8 cellular contexts compared by ENCODE assay signal in genomic region chr22:30634477-30635233, GRCh38. TPM values are rescaled to one million over a fixed set of nuclear protein-coding genes. Genes with fewer than 3 reads are reported as not detected.
A peak's percentile ranks its signal among the peaks of the same experiment; 100 is the strongest.
DNase-seq lines count a peak whose midpoint lies in the region; ATAC-seq and TF ChIP-seq lines count a peak whose summit lies in the region.

No MANE protein-coding gene starts in this region.

- peak overlapping the region; percentile 96 for H3K27ac Mint-ChIP-seq in activated CD8-positive, alpha-beta memory T cell treated with anti-CD3 and anti-CD28 coated beads, Interleukin-2, amount 10 ng/mL, durations not matched to agents 7 days and 5 days
- H3K27ac Mint-ChIP-seq in endodermal cell: no peak overlapping the region

- CTCF ChIA-PET in activated CD8-positive, alpha-beta memory T cell treated with anti-CD3 and anti-CD28 coated beads, Interleukin-2, amount 10 ng/mL, durations not matched to agents 7 days and 5 days (lab: Charles Lee): interaction anchor here (0.6 to 7.8 kb wide), 51 partner anchors 8 to 638 kb away, joined by 3 to 186 read pairs (median 4); partner anchors contain the start of genes DUSP18, OSBP2, PES1 and RNF215

- peak overlapping the region; percentile 72 for H3K4me3 Mint-ChIP-seq in activated CD8-positive, alpha-beta memory T cell treated with anti-CD3 and anti-CD28 coated beads, Interleukin-2, amount 10 ng/mL, durations not matched to agents 7 days and 5 days
- peak overlapping the region; percentile 60 for H3K4me3 Mint-ChIP-seq in endodermal cell

- H3K4me1 Mint-ChIP-seq in activated CD8-positive, alpha-beta memory T cell treated with anti-CD3 and anti-CD28 coated beads, Interleukin-2, amount 10 ng/mL, durations not matched to agents 7 days and 5 days: peaks cover 18% of the 10 kb centered on the region
- peaks cover 10% of the 10 kb centered on the region for H3K4me1 Mint-ChIP-seq in endodermal cell

- H3K27me3 ChIP-seq in endodermal cell (ENCODE audit: control insufficient read depth, insufficient read depth, low read length, poor library complexity, severe bottlenecking): no peaks in the 10 kb centered on the region

- TF ChIP-seq CTCF in endodermal cell (conservative IDR thresholded peaks at IDR 0.05): peak; percentile 94

- WGBS in endodermal cell (ENCODE audit: insufficient coverage in 1 of 2, insufficient read length in 1 of 2), 2 experiments: 25 to 26% methylated on average over 16 to 29 of the region's 29 CpGs
- WGBS in mesodermal cell (ENCODE audit: insufficient coverage in 2 of 2), 2 experiments: 15 to 19% methylated on average over 28 to 29 of the region's 29 CpGs

- H3K9me3 ChIP-seq in endodermal cell (ENCODE audit: control insufficient read depth, low read length) (no peaks in the 10 kb centered on the region), mesodermal cell (ENCODE audit: control insufficient read depth, low read length) (no peaks in the 10 kb centered on the region)

- no peaks in the 10 kb centered on the region for H3K27me3 Mint-ChIP-seq in activated CD8-positive, alpha-beta memory T cell treated with anti-CD3 and anti-CD28 coated beads, Interleukin-2, amount 10 ng/mL, durations not matched to agents 7 days and 5 days
- peaks cover 6% of the 10 kb centered on the region for H3K27me3 Mint-ChIP-seq in endodermal cell (ENCODE audit: insufficient read depth)

- ATAC-seq in GM19463 (IDR thresholded peaks at IDR 0.05; ENCODE audit: unreplicated experiment): peak; percentile 61
- ATAC-seq in activated CD8-positive, alpha-beta memory T cell treated with anti-CD3 and anti-CD28 coated beads, Interleukin-2, amount 10 ng/mL, durations not matched to agents 7 days and 5 days: peak; percentile 67

- DNase-seq in COLO668 (lab: John Stamatoyannopoulos, UW; ENCODE audit: unreplicated experiment) (peak; percentile 77), HS-5 (ENCODE audit: low read depth) (peak; percentile 72), NOMO-1 treated with DMSO at 0.1 percent for 48 hours (lab: John Stamatoyannopoulos, UW; ENCODE audit: unreplicated experiment) (peak; percentile 78), endodermal cell (peak; percentile 95)
- DNase-seq in activated CD8-positive, alpha-beta memory T cell treated with anti-CD3 and anti-CD28 coated beads, Interleukin-2, amount 10 ng/mL, durations not matched to agents 7 days and 5 days: peak; percentile 93
- DNase-seq in stimulated activated CD8-positive, alpha-beta memory T cell treated with anti-CD3 and anti-CD28 coated beads, Interleukin-15, amount 100 ng/mL, for 1 hour (ENCODE audit: low read depth): peak; percentile 85

- H3K36me3 ChIP-seq in endodermal cell (ENCODE audit: control insufficient read depth, insufficient read depth, low read length) (no peaks in the 10 kb centered on the region), mesodermal cell (ENCODE audit: control insufficient read depth, insufficient read depth, low read length) (no peaks in the 10 kb centered on the region)

- H3K36me3 Mint-ChIP-seq in activated CD8-positive, alpha-beta memory T cell treated with anti-CD3 and anti-CD28 coated beads, Interleukin-2, amount 10 ng/mL, durations not matched to agents 7 days and 5 days: peaks cover 10% of the 10 kb centered on the region
- peaks cover 16% of the 10 kb centered on the region for H3K36me3 Mint-ChIP-seq in endodermal cell (ENCODE audit: low read depth)

- H3K27ac ChIP-seq in endodermal cell (ENCODE audit: low read depth, low read length): peak overlapping the region; percentile 15
- H3K27ac ChIP-seq in mesodermal cell (ENCODE audit: low read depth, low read length, severe bottlenecking): peak overlapping the region; percentile 64

- no peak overlapping the region for H3K9ac ChIP-seq in endodermal cell (ENCODE audit: extremely low read depth, low read length, poor library complexity, severe bottlenecking)

- no peaks in the 10 kb centered on the region for H3K9me3 Mint-ChIP-seq in activated CD8-positive, alpha-beta memory T cell treated with anti-CD3 and anti-CD28 coated beads, Interleukin-2, amount 10 ng/mL, durations not matched to agents 7 days and 5 days (ENCODE audit: low read depth)
- peaks cover 32% of the 10 kb centered on the region for H3K9me3 Mint-ChIP-seq in endodermal cell

- H3K4me1 ChIP-seq in endodermal cell (ENCODE audit: control insufficient read depth, insufficient read depth, low read length) (no peaks in the 10 kb centered on the region), mesodermal cell (ENCODE audit: control insufficient read depth, insufficient read depth, low read length, poor library complexity, severe bottlenecking) (peaks cover 11% of the 10 kb centered on the region)

- peak overlapping the region; percentile 40 for H3K4me3 ChIP-seq in endodermal cell (ENCODE audit: low read length)
- peak overlapping the region; percentile 49 for H3K4me3 ChIP-seq in mesodermal cell (ENCODE audit: extremely low read depth, insufficient read depth, low read length, poor library complexity, severe bottlenecking)

RNA-seq across cellular contexts. Expression of gene SLC35E4, which starts 0.9 kb away (rescaled TPM):
- 1 to 10 TPM; 3.8 to 5.0 TPM for total RNA-seq in activated CD8-positive, alpha-beta memory T cell treated with anti-CD3 and anti-CD28 coated beads, Interleukin-2, amount 10 ng/mL, durations not matched to agents 7 days and 5 days
- total RNA-seq in endodermal cell: 1 to 10 TPM; 2.3 to 3.9 TPM
- polyA plus RNA-seq in endodermal cell (2013, experiment 1 of 2): 2.4 TPM
- polyA plus RNA-seq in endodermal cell (2013, experiment 2 of 2): 2.1 TPM
- 2.2 TPM for polyA plus RNA-seq in mesodermal cell (2013, experiment 1 of 2)
- polyA plus RNA-seq in mesodermal cell (2013, experiment 2 of 2): 1.8 TPM

RNA-seq across cellular contexts. Expression of gene TCN2, which starts 27.7 kb away (rescaled TPM):
- total RNA-seq in activated CD8-positive, alpha-beta memory T cell treated with anti-CD3 and anti-CD28 coated beads, Interleukin-2, amount 10 ng/mL, durations not matched to agents 7 days and 5 days: under 1 TPM; 0.19 to 0.41 TPM
- 10 to 100 TPM; 71.8 to 73.6 TPM for total RNA-seq in endodermal cell
- 42.4 TPM for polyA plus RNA-seq in endodermal cell (2013, experiment 1 of 2)
- 38.7 TPM for polyA plus RNA-seq in endodermal cell (2013, experiment 2 of 2)
- 8.6 TPM for polyA plus RNA-seq in mesodermal cell (2013, experiment 1 of 2)
- 6.2 TPM for polyA plus RNA-seq in mesodermal cell (2013, experiment 2 of 2)

RNA-seq across cellular contexts. Expression of gene DUSP18, which starts 33.0 kb away (rescaled TPM):
- 10 to 100 TPM in 1 of 2 experiments, 1 to 10 TPM in 1; 9.2 to 11.6 TPM for total RNA-seq in activated CD8-positive, alpha-beta memory T cell treated with anti-CD3 and anti-CD28 coated beads, Interleukin-2, amount 10 ng/mL, durations not matched to agents 7 days and 5 days
- 1 to 10 TPM; 7.3 to 7.6 TPM for total RNA-seq in endodermal cell
- 7.5 TPM for polyA plus RNA-seq in endodermal cell (2013, experiment 1 of 2)
- polyA plus RNA-seq in endodermal cell (2013, experiment 2 of 2): 7.4 TPM
- polyA plus RNA-seq in mesodermal cell (2013, experiment 1 of 2): 7.0 TPM
- 4.6 TPM for polyA plus RNA-seq in mesodermal cell (2013, experiment 2 of 2)

RNA-seq across cellular contexts. Expression of gene PES1, which starts 42.9 kb away (rescaled TPM):
- total RNA-seq in activated CD8-positive, alpha-beta memory T cell treated with anti-CD3 and anti-CD28 coated beads, Interleukin-2, amount 10 ng/mL, durations not matched to agents 7 days and 5 days: 10 to 100 TPM; 56.2 to 91.5 TPM
- 10 to 100 TPM; 78.7 to 90.2 TPM for total RNA-seq in endodermal cell
- polyA plus RNA-seq in endodermal cell (2013, experiment 1 of 2): 55.6 TPM
- 52.0 TPM for polyA plus RNA-seq in endodermal cell (2013, experiment 2 of 2)
- polyA plus RNA-seq in mesodermal cell (2013, experiment 1 of 2): 57.8 TPM
- 45.7 TPM for polyA plus RNA-seq in mesodermal cell (2013, experiment 2 of 2)

Comparison
In these comparisons a context has a peak if more than half of its experiments do, and no peak if none do; other contexts are left out.
1. Peak in every context shown above with its lines: DNase-seq, ATAC-seq, H3K4me3 ChIP-seq and H3K27ac ChIP-seq.
2. RNA of gene TCN2, which starts 27.7 kb away (total RNA-seq): 71.8 to 73.6 TPM in endodermal cell; 0.19 to 0.41 TPM in activated CD8-positive, alpha-beta memory T cell treated with anti-CD3 and anti-CD28 coated beads, Interleukin-2, amount 10 ng/mL, durations not matched to agents 7 days and 5 days; every median in the first group is over 10 times any median in the second.